ENCODE assay signal across 20 cellular contexts in the genomic region with DNA sequence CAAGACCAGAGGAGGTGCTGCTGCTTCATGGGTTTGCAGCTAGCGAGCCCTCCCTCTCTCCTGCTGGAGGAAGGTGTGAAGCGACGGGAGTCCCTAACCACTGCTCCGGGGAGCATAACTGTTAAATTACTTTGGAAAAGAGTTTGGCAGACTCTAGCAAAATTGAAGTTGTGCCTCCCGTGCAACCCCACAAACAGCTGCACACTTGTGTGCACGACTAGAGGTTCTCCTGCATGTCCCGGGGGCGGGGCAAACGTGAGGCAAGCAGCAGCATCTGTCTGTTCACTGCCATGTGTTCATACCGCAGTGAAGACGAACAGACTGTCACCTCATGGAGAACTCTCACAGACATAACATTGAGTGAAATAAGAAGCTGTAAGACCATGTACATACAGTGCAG.
"Had no signal": no experiment of that assay in that cellular context is flagged by ENCODE, and none has a peak within 500 bp of the region (broad histone marks: within the 10 kb centered on the region; RNA-seq: fewer than 3 reads in every experiment).

No MANE protein-coding gene starts in this region.

- H3K27me3 Mint-ChIP-seq: central memory CD8-positive, alpha-beta T cell; dendritic cell treated with granulocyte-macrophage colony-stimulating factor and Interleukin-4, amounts not matched to agents 40 ng/mL and 50 ng/mL, for 4 days; naive thymus-derived CD8-positive, alpha-beta T cell; stimulated activated naive CD8-positive, alpha-beta T cell treated with anti-CD3 and anti-CD28 coated beads, Interleukin-15, amount 100 ng/mL, for 72 hours; T-helper 17 cell had no signal

- H3K27me3 ChIP-seq: ascending aorta, gastrocnemius medialis, heart left ventricle, ovary, suprapubic skin, transverse colon, uterus had no signal

- H3K27ac Mint-ChIP-seq: dendritic cell treated with granulocyte-macrophage colony-stimulating factor and Interleukin-4, amounts not matched to agents 40 ng/mL and 50 ng/mL, for 4 days had no signal

- ATAC-seq: esophagus mucosa; gastrocnemius medialis; heart left ventricle; left ventricle myocardium superior; naive thymus-derived CD8-positive, alpha-beta T cell; T-helper 17 cell had no signal

- H3K27ac ChIP-seq: ascending aorta, gastrocnemius medialis, heart left ventricle, ovary, suprapubic skin, transverse colon, uterus, VCaP had no signal

- H3K4me1 ChIP-seq: ascending aorta, gastrocnemius medialis, heart left ventricle, suprapubic skin, transverse colon, uterus had no signal

- H3K9me3 ChIP-seq: ascending aorta, gastrocnemius medialis, heart left ventricle, ovary, suprapubic skin, transverse colon, uterus had no signal

- DNase-seq: activated CD4-positive, alpha-beta T cell treated with anti-CD3 and anti-CD28 coated beads, Interleukin-2, amount 50 U/mL, for 48 hours; effector CD8-positive, alpha-beta T cell; immature natural killer cell; left ventricle myocardium superior; naive thymus-derived CD8-positive, alpha-beta T cell; stimulated activated CD4-positive, alpha-beta T cell treated with anti-CD3 and anti-CD28 coated beads, Interleukin-12 subunit alpha, Interleukin-12 subunit beta, amount 100 ng/mL, for 4 hours; stimulated activated CD4-positive, alpha-beta T cell treated with anti-CD3 and anti-CD28 coated beads, Interleukin-1b, Interleukin-23, amount 100 ng/mL, for 48 hours; stimulated activated naive CD8-positive, alpha-beta T cell treated with anti-CD3 and anti-CD28 coated beads, Interleukin-15, amount 100 ng/mL, for 72 hours; T-helper 17 cell; transverse colon; uterus had no signal

- H3K4me3 ChIP-seq: ascending aorta, gastrocnemius medialis, heart left ventricle, ovary, suprapubic skin, transverse colon, uterus had no signal

- H3K36me3 ChIP-seq: ovary, uterus had no signal

- H3K4me3 Mint-ChIP-seq: central memory CD8-positive, alpha-beta T cell; dendritic cell treated with granulocyte-macrophage colony-stimulating factor and Interleukin-4, amounts not matched to agents 40 ng/mL and 50 ng/mL, for 4 days; immature natural killer cell; stimulated activated naive CD8-positive, alpha-beta T cell treated with anti-CD3 and anti-CD28 coated beads, Interleukin-15, amount 100 ng/mL, for 72 hours had no signal

- H3K9me3 Mint-ChIP-seq: central memory CD8-positive, alpha-beta T cell; dendritic cell treated with granulocyte-macrophage colony-stimulating factor and Interleukin-4, amounts not matched to agents 40 ng/mL and 50 ng/mL, for 4 days; immature natural killer cell; naive thymus-derived CD8-positive, alpha-beta T cell; stimulated activated naive CD8-positive, alpha-beta T cell treated with anti-CD3 and anti-CD28 coated beads, Interleukin-15, amount 100 ng/mL, for 72 hours had no signal
